Comparison of ENCODE assay signal across 33 cellular contexts in genomic region chr22:48336339-48337060, GRCh38.
"Had no signal": no experiment of that assay in that cellular context is flagged by ENCODE, and none has a peak within 500 bp of the region (broad histone marks: within the 10 kb centered on the region; RNA-seq: fewer than 3 reads in every experiment).

No MANE protein-coding gene starts in this region.

- H3K27ac Mint-ChIP-seq: activated CD4-positive, alpha-beta memory T cell treated with anti-CD3 and anti-CD28 coated beads, Interleukin-2, amount 10 ng/mL, durations not matched to agents 7 days and 5 days; activated CD4-positive, alpha-beta T cell treated with anti-CD3 and anti-CD28 coated beads for 36 hours; activated CD4-positive, alpha-beta T cell treated with anti-CD3 and anti-CD28 coated beads, Interleukin-2, amount 10 ng/mL, durations not matched to agents 24 days and 14 days; activated naive CD4-positive, alpha-beta T cell treated with anti-CD3 and anti-CD28 coated beads, Interleukin-2, amount 10 ng/mL, durations not matched to agents 7 days and 5 days; activated naive CD4-positive, alpha-beta T cell treated with anti-CD3 and anti-CD28 coated beads, Interleukin-2, amount 50 U/mL, for 72 hours; activated naive CD8-positive, alpha-beta T cell treated with anti-CD3 and anti-CD28 coated beads, Interleukin-2, amount 10 ng/mL, durations not matched to agents 7 days and 5 days; activated T-cell treated with anti-CD3 and anti-CD28 coated beads, Interleukin-2, amount 50 U/mL, for 24 hours; activated T-cell treated with anti-CD3 and anti-CD28 coated beads, Interleukin-2, amount 50 U/mL, for 72 hours; brain; effector memory CD8-positive, alpha-beta T cell; T-cell; T-helper 1 cell treated with Interleukin-12 subunit alpha and Interleukin-12 subunit beta and Interleukin-4 antibody, amounts not matched to agents 30 μg/mL and 1 μg/mL, for 36 hours; T-helper 2 cell treated with Interferon-gamma antibody and Interleukin-4, amounts not matched to agents 5 μg/mL and 100 μg/mL, for 36 hours had no signal

- DNase-seq: activated CD4-positive, alpha-beta memory T cell treated with anti-CD3 and anti-CD28 coated beads, Interleukin-2, amount 10 ng/mL, durations not matched to agents 7 days and 5 days; activated CD4-positive, alpha-beta T cell treated with anti-CD3 and anti-CD28 coated beads for 36 hours; activated CD4-positive, alpha-beta T cell treated with anti-CD3 and anti-CD28 coated beads, Interleukin-2, amount 10 ng/mL, durations not matched to agents 24 days and 14 days; activated CD4-positive, CD25-positive, alpha-beta regulatory T cell; activated CD4-positive, CD25-positive, alpha-beta regulatory T cell treated with anti-CD3 and anti-CD28 coated beads, Interleukin-2, amount 50 U/mL, for 72 hours; activated CD8-positive, alpha-beta memory T cell treated with anti-CD3 and anti-CD28 coated beads, Interleukin-2, amount 50 U/mL, for 48 hours; activated gamma-delta T cell; activated naive CD4-positive, alpha-beta T cell; activated naive CD4-positive, alpha-beta T cell treated with anti-CD3 and anti-CD28 coated beads, Interleukin-2, amount 10 ng/mL, durations not matched to agents 7 days and 5 days; activated naive CD8-positive, alpha-beta T cell treated with anti-CD3 and anti-CD28 coated beads, Interleukin-2, amount 10 ng/mL, durations not matched to agents 7 days and 5 days; activated T-cell treated with anti-CD3 and anti-CD28 coated beads for 4 hours; activated T-cell treated with anti-CD3 and anti-CD28 coated beads, Interleukin-2, amount 50 U/mL, for 24 hours; activated T-cell treated with anti-CD3 and anti-CD28 coated beads, Interleukin-2, amount 50 U/mL, for 72 hours; cortex of kidney; dermis blood vessel endothelial cell; effector CD4-positive, alpha-beta T cell; effector memory CD8-positive, alpha-beta T cell; esophagus squamous epithelium; foreskin melanocyte; T-cell; T1000 had no signal

- H3K27me3 ChIP-seq: ascending aorta, cardiac muscle cell had no signal

- H3K36me3 ChIP-seq: ascending aorta, breast epithelium, cardiac muscle cell, esophagus squamous epithelium, gastroesophageal sphincter had no signal

- H3K4me1 ChIP-seq: ascending aorta, breast epithelium, esophagus squamous epithelium, gastroesophageal sphincter had no signal

- H3K27ac ChIP-seq: ascending aorta, breast epithelium, cardiac muscle cell, epithelial cell of prostate, esophagus squamous epithelium, gastroesophageal sphincter had no signal

- H3K4me3 Mint-ChIP-seq: activated CD4-positive, alpha-beta memory T cell treated with anti-CD3 and anti-CD28 coated beads, Interleukin-2, amount 10 ng/mL, durations not matched to agents 7 days and 5 days; activated CD4-positive, alpha-beta T cell treated with anti-CD3 and anti-CD28 coated beads for 36 hours; activated CD4-positive, alpha-beta T cell treated with anti-CD3 and anti-CD28 coated beads, Interleukin-2, amount 10 ng/mL, durations not matched to agents 24 days and 14 days; activated naive CD4-positive, alpha-beta T cell treated with anti-CD3 and anti-CD28 coated beads, Interleukin-2, amount 10 ng/mL, durations not matched to agents 7 days and 5 days; activated naive CD8-positive, alpha-beta T cell treated with anti-CD3 and anti-CD28 coated beads, Interleukin-2, amount 10 ng/mL, durations not matched to agents 7 days and 5 days; activated T-cell treated with anti-CD3 and anti-CD28 coated beads, Interleukin-2, amount 50 U/mL, for 24 hours; activated T-cell treated with anti-CD3 and anti-CD28 coated beads, Interleukin-2, amount 50 U/mL, for 72 hours; brain; central memory CD8-positive, alpha-beta T cell; effector memory CD8-positive, alpha-beta T cell; T-cell; T-helper 1 cell treated with Interleukin-12 subunit alpha and Interleukin-12 subunit beta and Interleukin-4 antibody, amounts not matched to agents 30 μg/mL and 1 μg/mL, for 36 hours; T-helper 2 cell treated with Interferon-gamma antibody and Interleukin-4, amounts not matched to agents 5 μg/mL and 100 μg/mL, for 36 hours had no signal

- ATAC-seq: activated CD4-positive, alpha-beta T cell treated with anti-CD3 and anti-CD28 coated beads for 36 hours; activated naive CD4-positive, alpha-beta T cell treated with anti-CD3 and anti-CD28 coated beads, Interleukin-2, amount 50 U/mL, for 72 hours; activated T-cell treated with anti-CD3 and anti-CD28 coated beads, Interleukin-2, amount 50 U/mL, for 72 hours; effector memory CD8-positive, alpha-beta T cell; gastroesophageal sphincter; T-cell had no signal

- FAIRE-seq: endometrium, endothelial cell of umbilical vein had no signal

- H3K4me3 ChIP-seq: ascending aorta, breast epithelium, cardiac muscle cell, esophagus squamous epithelium, gastroesophageal sphincter had no signal

- H3K27me3 Mint-ChIP-seq: activated CD4-positive, alpha-beta memory T cell treated with anti-CD3 and anti-CD28 coated beads, Interleukin-2, amount 10 ng/mL, durations not matched to agents 7 days and 5 days had no signal

- H3K36me3 Mint-ChIP-seq: activated naive CD4-positive, alpha-beta T cell treated with anti-CD3 and anti-CD28 coated beads, Interleukin-2, amount 10 ng/mL, durations not matched to agents 7 days and 5 days; activated naive CD4-positive, alpha-beta T cell treated with anti-CD3 and anti-CD28 coated beads, Interleukin-2, amount 50 U/mL, for 72 hours; activated naive CD8-positive, alpha-beta T cell treated with anti-CD3 and anti-CD28 coated beads, Interleukin-2, amount 10 ng/mL, durations not matched to agents 7 days and 5 days; brain; T-cell had no signal

- H3K4me1 Mint-ChIP-seq: activated CD4-positive, alpha-beta memory T cell treated with anti-CD3 and anti-CD28 coated beads, Interleukin-2, amount 10 ng/mL, durations not matched to agents 7 days and 5 days; activated CD4-positive, alpha-beta T cell treated with anti-CD3 and anti-CD28 coated beads for 36 hours; activated CD4-positive, alpha-beta T cell treated with anti-CD3 and anti-CD28 coated beads, Interleukin-2, amount 10 ng/mL, durations not matched to agents 24 days and 14 days; activated naive CD4-positive, alpha-beta T cell treated with anti-CD3 and anti-CD28 coated beads, Interleukin-2, amount 10 ng/mL, durations not matched to agents 7 days and 5 days; activated naive CD8-positive, alpha-beta T cell treated with anti-CD3 and anti-CD28 coated beads, Interleukin-2, amount 10 ng/mL, durations not matched to agents 7 days and 5 days; central memory CD8-positive, alpha-beta T cell; T-cell had no signal

- H3K9me3 ChIP-seq: ascending aorta, breast epithelium, esophagus squamous epithelium, gastroesophageal sphincter had no signal
